8 cellular contexts compared by ENCODE assay signal in genomic region chr15:45457641-45458539, GRCh38.
A peak's percentile ranks its signal among the peaks of the same experiment; 100 is the strongest.
DNase-seq lines count a peak whose midpoint lies in the region; TF ChIP-seq lines count a peak whose summit lies in the region.

No MANE protein-coding gene starts in this region.

- H3K4me1 Mint-ChIP-seq in activated naive CD4-positive, alpha-beta T cell treated with anti-CD3 and anti-CD28 coated beads, Interleukin-2, amount 10 ng/mL, durations not matched to agents 7 days and 5 days: peaks cover 52% of the 10 kb centered on the region
- H3K4me1 Mint-ChIP-seq in osteocyte (ENCODE audit: unreplicated experiment): peaks cover 46% of the 10 kb centered on the region

- H3K9me3 Mint-ChIP-seq in activated naive CD4-positive, alpha-beta T cell treated with anti-CD3 and anti-CD28 coated beads, Interleukin-2, amount 10 ng/mL, durations not matched to agents 7 days and 5 days: no peaks in the 10 kb centered on the region
- no peaks in the 10 kb centered on the region for H3K9me3 Mint-ChIP-seq in osteocyte (ENCODE audit: unreplicated experiment)

- H3K4me3 ChIP-seq in H7 (ENCODE audit: insufficient read depth, low read depth, low read length) (no peak overlapping the region), SJSA1 (peak overlapping the region; percentile 8), tibial nerve (peak overlapping the region; percentile 28 to 47 (median 36))

- H3K36me3 ChIP-seq in H7 (replicated peaks; ENCODE audit: control insufficient read depth, insufficient read depth, low read length): no peaks in the 10 kb centered on the region
- H3K36me3 ChIP-seq in SJSA1: no peaks in the 10 kb centered on the region
- no peaks in the 10 kb centered on the region for H3K36me3 ChIP-seq in tibial nerve

- H3K27ac Mint-ChIP-seq in activated naive CD4-positive, alpha-beta T cell treated with anti-CD3 and anti-CD28 coated beads, Interleukin-2, amount 10 ng/mL, durations not matched to agents 7 days and 5 days: peak overlapping the region; percentile 86
- peak overlapping the region; percentile 87 for H3K27ac Mint-ChIP-seq in osteocyte (ENCODE audit: unreplicated experiment)

- peaks cover 5% of the 10 kb centered on the region for H3K27me3 Mint-ChIP-seq in activated naive CD4-positive, alpha-beta T cell treated with anti-CD3 and anti-CD28 coated beads, Interleukin-2, amount 10 ng/mL, durations not matched to agents 7 days and 5 days
- no peaks in the 10 kb centered on the region for H3K27me3 Mint-ChIP-seq in osteocyte (ENCODE audit: unreplicated experiment)

- no peaks in the 10 kb centered on the region for H3K9me3 ChIP-seq in SJSA1 (replicated peaks)
- no peaks in the 10 kb centered on the region for H3K9me3 ChIP-seq in tibial nerve

- CTCF ChIA-PET in activated naive CD4-positive, alpha-beta T cell treated with anti-CD3 and anti-CD28 coated beads, Interleukin-2, amount 10 ng/mL, durations not matched to agents 7 days and 5 days (lab: Charles Lee): interaction anchor here (0.7 to 10.7 kb wide), 33 partner anchors 15 to 321 kb away, joined by 3 to 138 read pairs (median 4); partner anchors contain the start of gene BLOC1S6

- TF ChIP-seq POLR2A in tibial nerve (IDR thresholded peaks at IDR 0.05): no peak

- no peak for TF ChIP-seq EP300 in tibial nerve (IDR thresholded peaks at IDR 0.05)

- TF ChIP-seq CTCF in osteocyte (IDR thresholded peaks at IDR 0.05) (peak; percentile 75), tibial nerve (IDR thresholded peaks at IDR 0.05) (peak; percentile 56 to 89 (median 86))

- no peaks in the 10 kb centered on the region for H3K36me3 Mint-ChIP-seq in activated naive CD4-positive, alpha-beta T cell treated with anti-CD3 and anti-CD28 coated beads, Interleukin-2, amount 10 ng/mL, durations not matched to agents 7 days and 5 days
- no peaks in the 10 kb centered on the region for H3K36me3 Mint-ChIP-seq in osteocyte (ENCODE audit: unreplicated experiment)

- H3K27ac ChIP-seq in SJSA1 (peak overlapping the region; percentile 89), tibial nerve (peak overlapping the region; percentile 15 to 83 (median 70))

- H3K4me1 ChIP-seq in SJSA1 (replicated peaks): peaks cover 37% of the 10 kb centered on the region
- H3K4me1 ChIP-seq in tibial nerve: peaks cover 0 to 21% (median 2%) of the 10 kb centered on the region in 4 donors

- WGBS in tibial nerve, 2 donors: 1% methylated on average over 17 of the region's 17 CpGs

- H3K27me3 ChIP-seq in H7 (ENCODE audit: control insufficient read depth, insufficient read depth, low read length): peaks cover 19% of the 10 kb centered on the region
- no peaks in the 10 kb centered on the region for H3K27me3 ChIP-seq in SJSA1 (replicated peaks)
- H3K27me3 ChIP-seq in tibial nerve: no peaks in the 10 kb centered on the region

- peak; percentile 40 for DNase-seq in DMS79 treated with DMSO at 0.1 percent for 48 hours (lab: John Stamatoyannopoulos, UW)
- peak; percentile 75 for DNase-seq in H7
- DNase-seq in M059J (ENCODE audit: low read depth): peak; percentile 85
- DNase-seq in SJSA1 (ENCODE audit: low read depth in 1 of 2, low spot score in 2 of 2): peak; percentile 81 to 83
- DNase-seq in activated naive CD4-positive, alpha-beta T cell treated with anti-CD3 and anti-CD28 coated beads, Interleukin-2, amount 10 ng/mL, durations not matched to agents 7 days and 5 days: peak; percentile 82
- peak; percentile 69 for DNase-seq in glomerular endothelial cell (ENCODE audit: extremely low read depth, low read depth, low spot score)
- peak; percentile 91 for DNase-seq in osteocyte (ENCODE audit: extremely low spot score, unreplicated experiment)
- peak; percentile 30 to 97 for DNase-seq in tibial nerve (ENCODE audit: low spot score in 2 of 2)

- peak overlapping the region; percentile 72 for H3K4me3 Mint-ChIP-seq in activated naive CD4-positive, alpha-beta T cell treated with anti-CD3 and anti-CD28 coated beads, Interleukin-2, amount 10 ng/mL, durations not matched to agents 7 days and 5 days
- peak overlapping the region; percentile 71 for H3K4me3 Mint-ChIP-seq in osteocyte (ENCODE audit: unreplicated experiment)

Comparison
In these comparisons a context has a peak if more than half of its experiments do, and no peak if none do; other contexts are left out.
1. DNase-seq: peak in every context shown above with its lines; median percentile 91 in osteocyte; 85 in M059J; 82 in SJSA1; 82 in activated naive CD4-positive, alpha-beta T cell treated with anti-CD3 and anti-CD28 coated beads, Interleukin-2, amount 10 ng/mL, durations not matched to agents 7 days and 5 days; 75 in H7; 69 in glomerular endothelial cell; 64 in tibial nerve; 40 in DMS79 treated with DMSO at 0.1 percent for 48 hours.